Comparison of ENCODE assay signal across 8 cellular contexts in genomic region chr1:230310381-230311163, GRCh38.
A peak's percentile ranks its signal among the peaks of the same experiment; 100 is the strongest.
DNase-seq lines count a peak whose midpoint lies in the region; ATAC-seq and TF ChIP-seq lines count a peak whose summit lies in the region.

No MANE protein-coding gene starts in this region.

- peaks cover 8% of the 10 kb centered on the region for H3K27me3 Mint-ChIP-seq in activated CD8-positive, alpha-beta T cell treated with anti-CD3 and anti-CD28 coated beads for 36 hours

- intact Hi-C loops in activated CD8-positive, alpha-beta T cell treated with anti-CD3 and anti-CD28 coated beads for 36 hours (cut with micrococcal nuclease) = loop anchor here (1.0 kb wide), 1 partner anchor 649 kb away; no protein-coding TSS in a partner anchor

- H3K4me3 Mint-ChIP-seq in activated CD8-positive, alpha-beta T cell treated with anti-CD3 and anti-CD28 coated beads for 36 hours = no peak overlapping the region

- peak; percentile 50 for ATAC-seq in HG03135 (IDR thresholded peaks at IDR 0.05; ENCODE audit: unreplicated experiment)
- peak; percentile 61 for ATAC-seq in activated CD8-positive, alpha-beta T cell treated with anti-CD3 and anti-CD28 coated beads for 36 hours
- ATAC-seq in HG03354 (IDR thresholded peaks at IDR 0.05; ENCODE audit: poor library complexity, severe bottlenecking, unreplicated experiment) = no peak

- no peaks in the 10 kb centered on the region for H3K36me3 Mint-ChIP-seq in activated CD8-positive, alpha-beta T cell treated with anti-CD3 and anti-CD28 coated beads for 36 hours (ENCODE audit: low read depth)

- CTCF ChIA-PET in activated CD8-positive, alpha-beta T cell treated with anti-CD3 and anti-CD28 coated beads for 36 hours (lab: Charles Lee) = interaction anchor here (0.6 to 3.2 kb wide), 6 partner anchors 33 to 673 kb away, joined by 3 to 14 read pairs (median 3); no protein-coding TSS in a partner anchor

- no peak overlapping the region for H3K27ac Mint-ChIP-seq in activated CD8-positive, alpha-beta T cell treated with anti-CD3 and anti-CD28 coated beads for 36 hours

- DNase-seq in Daoy (ENCODE audit: low read depth) (peak; percentile 79), NCI-H774 (lab: John Stamatoyannopoulos, UW) (peak; percentile 70), medulla oblongata (ENCODE audit: extremely low spot score) (peak; percentile 93)
- peak; percentile 78 for DNase-seq in activated CD8-positive, alpha-beta T cell treated with anti-CD3 and anti-CD28 coated beads for 36 hours
- peak; percentile 45 for DNase-seq in effector CD4-positive, alpha-beta T cell
- DNase-seq in stimulated activated CD8-positive, alpha-beta memory T cell treated with anti-CD3 and anti-CD28 coated beads, Interleukin-2, amount 100 ng/mL, for 1 hour (ENCODE audit: low read depth in 2 of 2) = peak; percentile 30 to 41

- peak; percentile 93 for TF ChIP-seq CTCF in activated CD8-positive, alpha-beta T cell treated with anti-CD3 and anti-CD28 coated beads for 36 hours (IDR thresholded peaks at IDR 0.05)

- POLR2A ChIA-PET in activated CD8-positive, alpha-beta T cell treated with anti-CD3 and anti-CD28 coated beads for 36 hours (lab: Charles Lee) = interaction anchor here (0.6 to 1.4 kb wide), 3 partner anchors 187 to 1050 kb away, joined by 3 to 4 read pairs (median 4); no protein-coding TSS in a partner anchor

- H3K9me3 Mint-ChIP-seq in activated CD8-positive, alpha-beta T cell treated with anti-CD3 and anti-CD28 coated beads for 36 hours = no peaks in the 10 kb centered on the region

- peaks cover 4% of the 10 kb centered on the region for H3K4me1 Mint-ChIP-seq in activated CD8-positive, alpha-beta T cell treated with anti-CD3 and anti-CD28 coated beads for 36 hours (ENCODE audit: low read depth)

Comparison
In these comparisons a context has a peak if more than half of its experiments do, and no peak if none do; other contexts are left out.
1. DNase-seq: peak in every context shown above with its lines; median percentile 93 in medulla oblongata; 79 in Daoy; 78 in activated CD8-positive, alpha-beta T cell treated with anti-CD3 and anti-CD28 coated beads for 36 hours; 70 in NCI-H774; 45 in effector CD4-positive, alpha-beta T cell; 36 in stimulated activated CD8-positive, alpha-beta memory T cell treated with anti-CD3 and anti-CD28 coated beads, Interleukin-2, amount 100 ng/mL, for 1 hour.